Comparison of ENCODE assay signal across 2 cellular contexts in genomic region chr16:5088086-5088790, GRCh38. TPM values are rescaled to one million over a fixed set of nuclear protein-coding genes. Genes with fewer than 3 reads are reported as not detected.
"Had no signal": no experiment of that assay in that cellular context is flagged by ENCODE, and none has a peak within 500 bp of the region (broad histone marks: within the 10 kb centered on the region; RNA-seq: fewer than 3 reads in every experiment).

No MANE protein-coding gene starts in this region.

RNA-seq across cellular contexts. Expression of gene C16orf89, which starts 22.5 kb away (rescaled TPM):
- total RNA-seq: HT-29 had no signal
- polyA plus RNA-seq: IgD-negative memory B cell had no signal
